ENCODE assay signal across 1 cellular context in genomic region chr22:21642584-21643448, GRCh38.
TF ChIP-seq lines count a peak whose summit lies in the region.

No MANE protein-coding gene starts in this region.

TF ChIP-seq in WTC11, 78 proteins besides CTCF, POLR2A, EP300 and RAD21 (continued from another document):
- TF ChIP-seq PRDM15 (CRISPR knock-in tag; IDR thresholded peaks at IDR 0.05) (no peak), RORB (CRISPR knock-in tag; IDR thresholded peaks at IDR 0.05) (no peak), JAZF1 (CRISPR knock-in tag; IDR thresholded peaks at IDR 0.05) (peak; percentile 46; the same call in 1 of the 2 replicates)
- TF ChIP-seq, protein P1, sequence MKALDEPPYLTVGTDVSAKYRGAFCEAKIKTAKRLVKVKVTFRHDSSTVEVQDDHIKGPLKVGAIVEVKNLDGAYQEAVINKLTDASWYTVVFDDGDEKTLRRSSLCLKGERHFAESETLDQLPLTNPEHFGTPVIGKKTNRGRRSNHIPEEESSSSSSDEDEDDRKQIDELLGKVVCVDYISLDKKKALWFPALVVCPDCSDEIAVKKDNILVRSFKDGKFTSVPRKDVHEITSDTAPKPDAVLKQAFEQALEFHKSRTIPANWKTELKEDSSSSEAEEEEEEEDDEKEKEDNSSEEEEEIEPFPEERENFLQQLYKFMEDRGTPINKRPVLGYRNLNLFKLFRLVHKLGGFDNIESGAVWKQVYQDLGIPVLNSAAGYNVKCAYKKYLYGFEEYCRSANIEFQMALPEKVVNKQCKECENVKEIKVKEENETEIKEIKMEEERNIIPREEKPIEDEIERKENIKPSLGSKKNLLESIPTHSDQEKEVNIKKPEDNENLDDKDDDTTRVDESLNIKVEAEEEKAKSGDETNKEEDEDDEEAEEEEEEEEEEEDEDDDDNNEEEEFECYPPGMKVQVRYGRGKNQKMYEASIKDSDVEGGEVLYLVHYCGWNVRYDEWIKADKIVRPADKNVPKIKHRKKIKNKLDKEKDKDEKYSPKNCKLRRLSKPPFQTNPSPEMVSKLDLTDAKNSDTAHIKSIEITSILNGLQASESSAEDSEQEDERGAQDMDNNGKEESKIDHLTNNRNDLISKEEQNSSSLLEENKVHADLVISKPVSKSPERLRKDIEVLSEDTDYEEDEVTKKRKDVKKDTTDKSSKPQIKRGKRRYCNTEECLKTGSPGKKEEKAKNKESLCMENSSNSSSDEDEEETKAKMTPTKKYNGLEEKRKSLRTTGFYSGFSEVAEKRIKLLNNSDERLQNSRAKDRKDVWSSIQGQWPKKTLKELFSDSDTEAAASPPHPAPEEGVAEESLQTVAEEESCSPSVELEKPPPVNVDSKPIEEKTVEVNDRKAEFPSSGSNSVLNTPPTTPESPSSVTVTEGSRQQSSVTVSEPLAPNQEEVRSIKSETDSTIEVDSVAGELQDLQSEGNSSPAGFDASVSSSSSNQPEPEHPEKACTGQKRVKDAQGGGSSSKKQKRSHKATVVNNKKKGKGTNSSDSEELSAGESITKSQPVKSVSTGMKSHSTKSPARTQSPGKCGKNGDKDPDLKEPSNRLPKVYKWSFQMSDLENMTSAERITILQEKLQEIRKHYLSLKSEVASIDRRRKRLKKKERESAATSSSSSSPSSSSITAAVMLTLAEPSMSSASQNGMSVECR (CRISPR knock-in tag; IDR thresholded peaks at IDR 0.05; ENCODE audit: borderline replicate concordance) = 0 out of 2 replicates have a peak, but pooled peaks have one; percentile 7
TF ChIP-seq in WTC11: peak in this region for 5.
